13 cellular contexts compared by ENCODE assay signal in the genomic region with DNA sequence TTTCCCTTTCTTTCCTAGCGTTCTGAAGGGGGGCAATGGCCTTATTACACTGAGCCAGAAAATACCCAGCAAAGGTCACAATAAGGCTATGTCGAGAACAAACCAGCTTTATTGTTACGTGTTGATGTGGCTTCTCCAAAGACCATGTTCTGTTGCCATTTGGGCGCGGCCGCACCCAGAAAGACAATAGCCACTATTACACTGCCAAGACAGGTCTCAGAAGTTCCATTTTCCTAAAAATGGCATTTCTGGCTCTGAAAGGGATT.
A peak's percentile ranks its signal among the peaks of the same experiment; 100 is the strongest.
DNase-seq lines count a peak whose midpoint lies in the region; ATAC-seq and TF ChIP-seq lines count a peak whose summit lies in the region.
"Had no signal": no experiment of that assay in that cellular context is flagged by ENCODE, and none has a peak within 500 bp of the region (broad histone marks: within the 10 kb centered on the region; RNA-seq: fewer than 3 reads in every experiment).

No MANE protein-coding gene starts in this region.

- H3K9me3 ChIP-seq in RWPE2 (ENCODE audit: severe bottlenecking) (no peaks in the 10 kb centered on the region), lower lobe of right lung (no peaks in the 10 kb centered on the region), sigmoid colon (no peaks in the 10 kb centered on the region)
- H3K9me3 ChIP-seq: BLaER1 treated with 17β-estradiol and CSF1 and Interleukin-3, amounts not matched to agents 10 nM and 100 nM had no signal

- ATAC-seq in Right ventricle myocardium inferior = no peak
- ATAC-seq in Right ventricle myocardium superior (ENCODE audit: poor library complexity) = no peak
- no peak for ATAC-seq in RWPE2 (ENCODE audit: low read depth)
- no peak for ATAC-seq in lower lobe of right lung
- ATAC-seq in left lobe of liver = no peak

- peak overlapping the region; percentile 100 for H3K27ac ChIP-seq in RWPE2 (ENCODE audit: poor library complexity, severe bottlenecking)
- no peak overlapping the region for H3K27ac ChIP-seq in lower lobe of right lung
- no peak overlapping the region for H3K27ac ChIP-seq in sigmoid colon
- H3K27ac ChIP-seq: BLaER1 treated with 17β-estradiol and CSF1 and Interleukin-3, amounts not matched to agents 10 nM and 100 nM had no signal

- no peak for TF ChIP-seq EP300 in sigmoid colon (IDR thresholded peaks at IDR 0.05)

- no peaks in the 10 kb centered on the region for H3K27me3 ChIP-seq in RWPE2 (ENCODE audit: insufficient read depth, poor library complexity, severe bottlenecking)
- no peaks in the 10 kb centered on the region for H3K27me3 ChIP-seq in lower lobe of right lung (ENCODE audit: low read depth)
- H3K27me3 ChIP-seq in sigmoid colon = peaks cover 0 to 6% (median 0%) of the 10 kb centered on the region in 3 donors

- WGBS in sigmoid colon, 2 donors = 86 to 95% methylated on average over 6 of the region's 6 CpGs

- H3K4me3 ChIP-seq in RWPE2 (ENCODE audit: severe bottlenecking) (no peak overlapping the region), lower lobe of right lung (no peak overlapping the region), sigmoid colon (no peak overlapping the region)
- H3K4me3 ChIP-seq: BLaER1 treated with 17β-estradiol and CSF1 and Interleukin-3, amounts not matched to agents 10 nM and 100 nM had no signal

- intact Hi-C loops in Right ventricle myocardium inferior (cut with DNase I) = no loop called here
- intact Hi-C loops in Right ventricle myocardium superior (cut with DNase I) = no loop called here
- intact Hi-C loops in lower lobe of right lung (cut with DNase I) = no loop called here
- intact Hi-C loops in sigmoid colon (cut with DNase I) = no loop called here

- no peak for TF ChIP-seq POLR2A in sigmoid colon (IDR thresholded peaks at IDR 0.05)

- H3K36me3 ChIP-seq in RWPE2 (ENCODE audit: low read depth) (no peaks in the 10 kb centered on the region), lower lobe of right lung (no peaks in the 10 kb centered on the region), sigmoid colon (no peaks in the 10 kb centered on the region)
- H3K36me3 ChIP-seq: BLaER1 treated with 17β-estradiol and CSF1 and Interleukin-3, amounts not matched to agents 10 nM and 100 nM had no signal

- DNase-seq in Right ventricle myocardium inferior (ENCODE audit: missing footprints) = peak; percentile 23
- no peak for DNase-seq in Right ventricle myocardium superior
- DNase-seq in RWPE2 (ENCODE audit: low spot score) = no peak
- peak; percentile 38 for DNase-seq in lower lobe of right lung
- DNase-seq in sigmoid colon = peak; percentile 52
- no peak for DNase-seq in hippocampal formation (lab: John Stamatoyannopoulos, UW)
- no peak for DNase-seq in mesenteric fat pad (ENCODE audit: low spot score)
- DNase-seq in left lobe of liver (ENCODE audit: low spot score) = no peak
- DNase-seq: 8988T; CD8-positive, alpha-beta memory T cell; COR-L47; H9 had no signal

- H3K4me1 ChIP-seq in RWPE2 (ENCODE audit: insufficient read depth, poor library complexity, severe bottlenecking) (peaks cover 18% of the 10 kb centered on the region), lower lobe of right lung (no peaks in the 10 kb centered on the region), sigmoid colon (no peaks in the 10 kb centered on the region)

- TF ChIP-seq CTCF in RWPE2 (IDR thresholded peaks at IDR 0.05; ENCODE audit: poor library complexity, severe bottlenecking) = no peak
- no peak for TF ChIP-seq CTCF in lower lobe of right lung (IDR thresholded peaks at IDR 0.05)
- TF ChIP-seq CTCF in sigmoid colon (IDR thresholded peaks at IDR 0.05) = no peak

Comparison
In these comparisons a context has a peak if more than half of its experiments do, and no peak if none do; other contexts are left out.
1. DNase-seq: peak in Right ventricle myocardium inferior (single experiment), lower lobe of right lung (single experiment) and sigmoid colon (single experiment); none in Right ventricle myocardium superior (single experiment), RWPE2 (single experiment), hippocampal formation (0 of 2), mesenteric fat pad (single experiment) and left lobe of liver (single experiment).